Comparison of ENCODE assay signal across 17 cellular contexts in genomic region chr7:50766106-50766505, GRCh38. TPM values are rescaled to one million over a fixed set of nuclear protein-coding genes. Genes with fewer than 3 reads are reported as not detected.
A peak's percentile ranks its signal among the peaks of the same experiment; 100 is the strongest.
DNase-seq lines count a peak whose midpoint lies in the region; ATAC-seq and TF ChIP-seq lines count a peak whose summit lies in the region.
"Had no signal": no experiment of that assay in that cellular context is flagged by ENCODE, and none has a peak within 500 bp of the region (broad histone marks: within the 10 kb centered on the region; RNA-seq: fewer than 3 reads in every experiment).

No MANE protein-coding gene starts in this region.

- no peak overlapping the region for H2AFZ ChIP-seq in PC-9
- H2AFZ ChIP-seq in hepatocyte: no peak overlapping the region

- no peak for ATAC-seq in GM18498 (IDR thresholded peaks at IDR 0.05; ENCODE audit: unreplicated experiment)

- H3K4me2 ChIP-seq in PC-9 (peak overlapping the region; percentile 27), hepatocyte (peak overlapping the region; percentile 46)

- H3K36me3 ChIP-seq in PC-9 (ENCODE audit: low read depth) (peaks cover 13% of the 10 kb centered on the region; the same call in 1 of the 2 replicates), hepatocyte (replicated peaks; ENCODE audit: insufficient read depth, low read depth) (no peaks in the 10 kb centered on the region), uterus (no peaks in the 10 kb centered on the region)
- H3K36me3 ChIP-seq: BE2C had no signal

- peaks cover 2% of the 10 kb centered on the region for H3K36me3 Mint-ChIP-seq in Calu3 (ENCODE audit: insufficient read depth, unreplicated experiment)

- no peak for TF ChIP-seq POLR2A in uterus (IDR thresholded peaks at IDR 0.05)

- H4K20me1 ChIP-seq in PC-9 (ENCODE audit: insufficient read depth) (peaks cover 100% of the 10 kb centered on the region), hepatocyte (ENCODE audit: insufficient read depth, poor library complexity, severe bottlenecking) (peaks cover 83% of the 10 kb centered on the region)

- no peak overlapping the region for H3K4me3 ChIP-seq in PC-9
- no peak overlapping the region for H3K4me3 ChIP-seq in hepatocyte
- no peak overlapping the region for H3K4me3 ChIP-seq in uterus
- H3K4me3 ChIP-seq: HAP-1 had no signal

- DNase-seq in COLO829 (ENCODE audit: low spot score) (peak; percentile 68), PC-9 (no peak), hepatocyte (ENCODE audit: low spot score) (no peak), pons (ENCODE audit: low spot score) (peak; percentile 61), uterus (no peak), Calu3 (no peak)
- DNase-seq: ACHN; BE2C; C1 segment of cervical spinal cord; Caco-2; CD4-positive, CD25-positive, alpha-beta regulatory T cell; CD8-positive, alpha-beta memory T cell; DMS79 treated with DMSO at 0.1 percent for 48 hours; GF-D8 had no signal

- peaks cover 3% of the 10 kb centered on the region for H3K9me3 Mint-ChIP-seq in Calu3 (ENCODE audit: low read depth, unreplicated experiment)
- H3K9me3 Mint-ChIP-seq: CD8-positive, alpha-beta memory T cell had no signal

- peaks cover 17% of the 10 kb centered on the region for H3F3A ChIP-seq in PC-9 (ENCODE audit: insufficient read depth, low read depth)

- peaks cover 51% of the 10 kb centered on the region for H3K4me1 Mint-ChIP-seq in Calu3 (ENCODE audit: low read depth, unreplicated experiment)

- no peaks in the 10 kb centered on the region for H3K27me3 ChIP-seq in PC-9 (ENCODE audit: insufficient read depth, low read depth)
- no peaks in the 10 kb centered on the region for H3K27me3 ChIP-seq in hepatocyte
- no peaks in the 10 kb centered on the region for H3K27me3 ChIP-seq in uterus
- H3K27me3 ChIP-seq: BE2C had no signal

- TF ChIP-seq CTCF in PC-9 (conservative IDR thresholded peaks at IDR 0.05) (no peak), hepatocyte (IDR thresholded peaks at IDR 0.05; ENCODE audit: poor library complexity) (no peak), uterus (IDR thresholded peaks at IDR 0.05) (no peak), Calu3 (IDR thresholded peaks at IDR 0.05; ENCODE audit: unreplicated experiment) (no peak)

- H3K79me2 ChIP-seq in PC-9 (ENCODE audit: low read depth) (peaks cover 87% of the 10 kb centered on the region), hepatocyte (peaks cover 100% of the 10 kb centered on the region)

- H3K4me3 Mint-ChIP-seq in Calu3 (ENCODE audit: low read depth, unreplicated experiment): no peak overlapping the region
- H3K4me3 Mint-ChIP-seq: CD4-positive, CD25-positive, alpha-beta regulatory T cell; CD8-positive, alpha-beta memory T cell had no signal

- POLR2A ChIA-PET in PC-9 (lab: Charles Lee; ENCODE audit: unreplicated experiment): no interaction called here

- 83% methylated on average over 1 of the region's 1 CpG for WGBS in hepatocyte (ENCODE audit: low lambda C conversion rate, missing lambda C conversion rate)

- H3K27ac Mint-ChIP-seq in Calu3 (ENCODE audit: unreplicated experiment): no peak overlapping the region
- H3K27ac Mint-ChIP-seq: CD4-positive, CD25-positive, alpha-beta regulatory T cell; CD8-positive, alpha-beta memory T cell had no signal

- H3K9me3 ChIP-seq in PC-9 (ENCODE audit: insufficient read depth, low read depth) (peaks cover 6% of the 10 kb centered on the region; the same call in 1 of the 2 replicates), hepatocyte (ENCODE audit: low read depth) (no peaks in the 10 kb centered on the region), uterus (no peaks in the 10 kb centered on the region)
- H3K9me3 ChIP-seq: BE2C, Caco-2, HAP-1 had no signal

- intact Hi-C loops in PC-9 (cut with micrococcal nuclease; ENCODE audit: unreplicated experiment) (loop anchor here (5.0 kb wide), 1 partner anchor 49 kb away; no protein-coding TSS in a partner anchor), uterus (cut with DNase I; ENCODE audit: low total_unique reads) (no loop called here), Calu3 (cut with micrococcal nuclease; ENCODE audit: unreplicated experiment) (no loop called here)

- CTCF ChIA-PET in PC-9 (lab: Charles Lee): no interaction called here
- CTCF ChIA-PET in Calu3 (lab: Charles Lee): no interaction called here

- no peaks in the 10 kb centered on the region for H3K9me2 ChIP-seq in PC-9 (ENCODE audit: insufficient read depth)
- no peaks in the 10 kb centered on the region for H3K9me2 ChIP-seq in hepatocyte (replicated peaks; ENCODE audit: insufficient read depth)

- H3K4me1 ChIP-seq in PC-9 (replicated peaks; ENCODE audit: insufficient read depth) (peaks cover 24% of the 10 kb centered on the region), hepatocyte (ENCODE audit: insufficient read depth) (peaks cover 15% of the 10 kb centered on the region), uterus (no peaks in the 10 kb centered on the region)
- H3K4me1 ChIP-seq: BE2C had no signal

- BruUV-seq in PC-9 (replicated peaks; lab: Mats Ljungman, UMichigan): no TSS peak
- no TSS peak for BruUV-seq in Calu3 (replicated peaks; lab: Mats Ljungman, UMichigan)

- H3K27me3 Mint-ChIP-seq in Calu3 (ENCODE audit: unreplicated experiment): no peaks in the 10 kb centered on the region

- H3K27ac ChIP-seq in PC-9 (no peak overlapping the region), hepatocyte (peak overlapping the region; percentile 5), uterus (no peak overlapping the region)
- H3K27ac ChIP-seq: HL-60 had no signal

RNA-seq across cellular contexts. Expression of gene GRB10, which starts 16.6 kb away (rescaled TPM):
- 47.9 and 55.8 TPM in 2 replicates for total RNA-seq in PC-9 (2021)
- total RNA-seq in hepatocyte: 51.0 and 65.9 TPM in 2 replicates
- 47.6 and 53.4 TPM in 2 replicates for polyA plus RNA-seq in hepatocyte
- total RNA-seq in uterus: 10 to 100 TPM; 33.9 to 72.6 (median 41.8) TPM
- 86.2 and 90.6 TPM in 2 replicates for total RNA-seq in Calu3 (2022)

Comparison
In these comparisons a context has a peak if more than half of its experiments do, and no peak if none do; other contexts are left out.
1. DNase-seq: peak in COLO829 (single experiment) and pons (single experiment); none in PC-9 (0 of 2), hepatocyte (single experiment), uterus (0 of 2) and Calu3 (single experiment).